ENCODE assay signal across 1 cellular context in genomic region chr2:44542520-44542919, GRCh38.
A peak's percentile ranks its signal among the peaks of the same experiment; 100 is the strongest.
TF ChIP-seq lines count a peak whose summit lies in the region.

No MANE protein-coding gene starts in this region.

TF ChIP-seq in K562, 482 proteins besides CTCF, POLR2A, EP300 and RAD21 (continued from another document and continues in another):
- TF ChIP-seq ZFP1 (CRISPR knock-in tag; IDR thresholded peaks at IDR 0.05) (no peak), ETV1 (tag; conservative IDR thresholded peaks at IDR 0.05; ENCODE audit: low read depth) (no peak), CBX2 (IDR thresholded peaks at IDR 0.05; ENCODE audit: insufficient read depth, low read length, poor library complexity, severe bottlenecking) (no peak), FOXJ2 (tag; IDR thresholded peaks at IDR 0.05) (no peak), SLC30A9 (CRISPR knock-in tag; IDR thresholded peaks at IDR 0.05) (no peak), SOX6 (IDR thresholded peaks at IDR 0.05) (0 out of 2 replicates have a peak, but pooled peaks have one; percentile 51), SIN3A (IDR thresholded peaks at IDR 0.05; ENCODE audit: borderline replicate concordance in 2 of 2, control insufficient read depth in 1 of 2, low read depth in 2 of 2, low read length in 2 of 2) (no peak), MED1 (CRISPR knock-in tag; IDR thresholded peaks at IDR 0.05; ENCODE audit: borderline replicate concordance) (no peak), SMARCC2 (IDR thresholded peaks at IDR 0.05; ENCODE audit: low read depth) (0 out of 2 replicates have a peak, but pooled peaks have one; percentile 31), HDAC3 (IDR thresholded peaks at IDR 0.05; ENCODE audit: borderline replicate concordance, partially characterized antibody) (peak; percentile 53), TAF7 (tag; IDR thresholded peaks at IDR 0.05) (no peak), ZNF586 (CRISPR knock-in tag; conservative IDR thresholded peaks at IDR 0.05) (no peak), DPF2 (IDR thresholded peaks at IDR 0.05) (peak; percentile 65), E2F8 (IDR thresholded peaks at IDR 0.05; ENCODE audit: low read depth, partially characterized antibody) (peak; percentile 97), ELF4 (CRISPR knock-in tag; IDR thresholded peaks at IDR 0.05) (no peak), NR3C1 (CRISPR knock-in tag; IDR thresholded peaks at IDR 0.05) (no peak), KLF16 (IDR thresholded peaks at IDR 0.05) (0 out of 2 replicates have a peak, but pooled peaks have one; percentile 29), USF2 (CRISPR knock-in tag; IDR thresholded peaks at IDR 0.05) (no peak), ZNF263 (CRISPR knock-in tag; IDR thresholded peaks at IDR 0.05; ENCODE audit: borderline replicate concordance) (no peak), GATAD2A (IDR thresholded peaks at IDR 0.05) (0 out of 2 replicates have a peak, but pooled peaks have one; percentile 59), PML (IDR thresholded peaks at IDR 0.05; ENCODE audit: low read length) (no peak)
- TF ChIP-seq, protein P1, sequence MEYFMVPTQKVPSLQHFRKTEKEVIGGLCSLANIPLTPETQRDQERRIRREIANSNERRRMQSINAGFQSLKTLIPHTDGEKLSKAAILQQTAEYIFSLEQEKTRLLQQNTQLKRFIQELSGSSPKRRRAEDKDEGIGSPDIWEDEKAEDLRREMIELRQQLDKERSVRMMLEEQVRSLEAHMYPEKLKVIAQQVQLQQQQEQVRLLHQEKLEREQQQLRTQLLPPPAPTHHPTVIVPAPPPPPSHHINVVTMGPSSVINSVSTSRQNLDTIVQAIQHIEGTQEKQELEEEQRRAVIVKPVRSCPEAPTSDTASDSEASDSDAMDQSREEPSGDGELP (CRISPR knock-in tag; IDR thresholded peaks at IDR 0.05; ENCODE audit: borderline replicate concordance), result no peak
- TF ChIP-seq, protein P2, sequence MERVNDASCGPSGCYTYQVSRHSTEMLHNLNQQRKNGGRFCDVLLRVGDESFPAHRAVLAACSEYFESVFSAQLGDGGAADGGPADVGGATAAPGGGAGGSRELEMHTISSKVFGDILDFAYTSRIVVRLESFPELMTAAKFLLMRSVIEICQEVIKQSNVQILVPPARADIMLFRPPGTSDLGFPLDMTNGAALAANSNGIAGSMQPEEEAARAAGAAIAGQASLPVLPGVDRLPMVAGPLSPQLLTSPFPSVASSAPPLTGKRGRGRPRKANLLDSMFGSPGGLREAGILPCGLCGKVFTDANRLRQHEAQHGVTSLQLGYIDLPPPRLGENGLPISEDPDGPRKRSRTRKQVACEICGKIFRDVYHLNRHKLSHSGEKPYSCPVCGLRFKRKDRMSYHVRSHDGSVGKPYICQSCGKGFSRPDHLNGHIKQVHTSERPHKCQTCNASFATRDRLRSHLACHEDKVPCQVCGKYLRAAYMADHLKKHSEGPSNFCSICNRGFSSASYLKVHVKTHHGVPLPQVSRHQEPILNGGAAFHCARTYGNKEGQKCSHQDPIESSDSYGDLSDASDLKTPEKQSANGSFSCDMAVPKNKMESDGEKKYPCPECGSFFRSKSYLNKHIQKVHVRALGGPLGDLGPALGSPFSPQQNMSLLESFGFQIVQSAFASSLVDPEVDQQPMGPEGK (CRISPR knock-in tag; IDR thresholded peaks at IDR 0.05; ENCODE audit: borderline replicate concordance), result no peak
- TF ChIP-seq, protein P3, sequence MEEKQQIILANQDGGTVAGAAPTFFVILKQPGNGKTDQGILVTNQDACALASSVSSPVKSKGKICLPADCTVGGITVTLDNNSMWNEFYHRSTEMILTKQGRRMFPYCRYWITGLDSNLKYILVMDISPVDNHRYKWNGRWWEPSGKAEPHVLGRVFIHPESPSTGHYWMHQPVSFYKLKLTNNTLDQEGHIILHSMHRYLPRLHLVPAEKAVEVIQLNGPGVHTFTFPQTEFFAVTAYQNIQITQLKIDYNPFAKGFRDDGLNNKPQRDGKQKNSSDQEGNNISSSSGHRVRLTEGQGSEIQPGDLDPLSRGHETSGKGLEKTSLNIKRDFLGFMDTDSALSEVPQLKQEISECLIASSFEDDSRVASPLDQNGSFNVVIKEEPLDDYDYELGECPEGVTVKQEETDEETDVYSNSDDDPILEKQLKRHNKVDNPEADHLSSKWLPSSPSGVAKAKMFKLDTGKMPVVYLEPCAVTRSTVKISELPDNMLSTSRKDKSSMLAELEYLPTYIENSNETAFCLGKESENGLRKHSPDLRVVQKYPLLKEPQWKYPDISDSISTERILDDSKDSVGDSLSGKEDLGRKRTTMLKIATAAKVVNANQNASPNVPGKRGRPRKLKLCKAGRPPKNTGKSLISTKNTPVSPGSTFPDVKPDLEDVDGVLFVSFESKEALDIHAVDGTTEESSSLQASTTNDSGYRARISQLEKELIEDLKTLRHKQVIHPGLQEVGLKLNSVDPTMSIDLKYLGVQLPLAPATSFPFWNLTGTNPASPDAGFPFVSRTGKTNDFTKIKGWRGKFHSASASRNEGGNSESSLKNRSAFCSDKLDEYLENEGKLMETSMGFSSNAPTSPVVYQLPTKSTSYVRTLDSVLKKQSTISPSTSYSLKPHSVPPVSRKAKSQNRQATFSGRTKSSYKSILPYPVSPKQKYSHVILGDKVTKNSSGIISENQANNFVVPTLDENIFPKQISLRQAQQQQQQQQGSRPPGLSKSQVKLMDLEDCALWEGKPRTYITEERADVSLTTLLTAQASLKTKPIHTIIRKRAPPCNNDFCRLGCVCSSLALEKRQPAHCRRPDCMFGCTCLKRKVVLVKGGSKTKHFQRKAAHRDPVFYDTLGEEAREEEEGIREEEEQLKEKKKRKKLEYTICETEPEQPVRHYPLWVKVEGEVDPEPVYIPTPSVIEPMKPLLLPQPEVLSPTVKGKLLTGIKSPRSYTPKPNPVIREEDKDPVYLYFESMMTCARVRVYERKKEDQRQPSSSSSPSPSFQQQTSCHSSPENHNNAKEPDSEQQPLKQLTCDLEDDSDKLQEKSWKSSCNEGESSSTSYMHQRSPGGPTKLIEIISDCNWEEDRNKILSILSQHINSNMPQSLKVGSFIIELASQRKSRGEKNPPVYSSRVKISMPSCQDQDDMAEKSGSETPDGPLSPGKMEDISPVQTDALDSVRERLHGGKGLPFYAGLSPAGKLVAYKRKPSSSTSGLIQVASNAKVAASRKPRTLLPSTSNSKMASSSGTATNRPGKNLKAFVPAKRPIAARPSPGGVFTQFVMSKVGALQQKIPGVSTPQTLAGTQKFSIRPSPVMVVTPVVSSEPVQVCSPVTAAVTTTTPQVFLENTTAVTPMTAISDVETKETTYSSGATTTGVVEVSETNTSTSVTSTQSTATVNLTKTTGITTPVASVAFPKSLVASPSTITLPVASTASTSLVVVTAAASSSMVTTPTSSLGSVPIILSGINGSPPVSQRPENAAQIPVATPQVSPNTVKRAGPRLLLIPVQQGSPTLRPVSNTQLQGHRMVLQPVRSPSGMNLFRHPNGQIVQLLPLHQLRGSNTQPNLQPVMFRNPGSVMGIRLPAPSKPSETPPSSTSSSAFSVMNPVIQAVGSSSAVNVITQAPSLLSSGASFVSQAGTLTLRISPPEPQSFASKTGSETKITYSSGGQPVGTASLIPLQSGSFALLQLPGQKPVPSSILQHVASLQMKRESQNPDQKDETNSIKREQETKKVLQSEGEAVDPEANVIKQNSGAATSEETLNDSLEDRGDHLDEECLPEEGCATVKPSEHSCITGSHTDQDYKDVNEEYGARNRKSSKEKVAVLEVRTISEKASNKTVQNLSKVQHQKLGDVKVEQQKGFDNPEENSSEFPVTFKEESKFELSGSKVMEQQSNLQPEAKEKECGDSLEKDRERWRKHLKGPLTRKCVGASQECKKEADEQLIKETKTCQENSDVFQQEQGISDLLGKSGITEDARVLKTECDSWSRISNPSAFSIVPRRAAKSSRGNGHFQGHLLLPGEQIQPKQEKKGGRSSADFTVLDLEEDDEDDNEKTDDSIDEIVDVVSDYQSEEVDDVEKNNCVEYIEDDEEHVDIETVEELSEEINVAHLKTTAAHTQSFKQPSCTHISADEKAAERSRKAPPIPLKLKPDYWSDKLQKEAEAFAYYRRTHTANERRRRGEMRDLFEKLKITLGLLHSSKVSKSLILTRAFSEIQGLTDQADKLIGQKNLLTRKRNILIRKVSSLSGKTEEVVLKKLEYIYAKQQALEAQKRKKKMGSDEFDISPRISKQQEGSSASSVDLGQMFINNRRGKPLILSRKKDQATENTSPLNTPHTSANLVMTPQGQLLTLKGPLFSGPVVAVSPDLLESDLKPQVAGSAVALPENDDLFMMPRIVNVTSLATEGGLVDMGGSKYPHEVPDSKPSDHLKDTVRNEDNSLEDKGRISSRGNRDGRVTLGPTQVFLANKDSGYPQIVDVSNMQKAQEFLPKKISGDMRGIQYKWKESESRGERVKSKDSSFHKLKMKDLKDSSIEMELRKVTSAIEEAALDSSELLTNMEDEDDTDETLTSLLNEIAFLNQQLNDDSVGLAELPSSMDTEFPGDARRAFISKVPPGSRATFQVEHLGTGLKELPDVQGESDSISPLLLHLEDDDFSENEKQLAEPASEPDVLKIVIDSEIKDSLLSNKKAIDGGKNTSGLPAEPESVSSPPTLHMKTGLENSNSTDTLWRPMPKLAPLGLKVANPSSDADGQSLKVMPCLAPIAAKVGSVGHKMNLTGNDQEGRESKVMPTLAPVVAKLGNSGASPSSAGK (IDR thresholded peaks at IDR 0.05), result no peak
- TF ChIP-seq, protein P4, sequence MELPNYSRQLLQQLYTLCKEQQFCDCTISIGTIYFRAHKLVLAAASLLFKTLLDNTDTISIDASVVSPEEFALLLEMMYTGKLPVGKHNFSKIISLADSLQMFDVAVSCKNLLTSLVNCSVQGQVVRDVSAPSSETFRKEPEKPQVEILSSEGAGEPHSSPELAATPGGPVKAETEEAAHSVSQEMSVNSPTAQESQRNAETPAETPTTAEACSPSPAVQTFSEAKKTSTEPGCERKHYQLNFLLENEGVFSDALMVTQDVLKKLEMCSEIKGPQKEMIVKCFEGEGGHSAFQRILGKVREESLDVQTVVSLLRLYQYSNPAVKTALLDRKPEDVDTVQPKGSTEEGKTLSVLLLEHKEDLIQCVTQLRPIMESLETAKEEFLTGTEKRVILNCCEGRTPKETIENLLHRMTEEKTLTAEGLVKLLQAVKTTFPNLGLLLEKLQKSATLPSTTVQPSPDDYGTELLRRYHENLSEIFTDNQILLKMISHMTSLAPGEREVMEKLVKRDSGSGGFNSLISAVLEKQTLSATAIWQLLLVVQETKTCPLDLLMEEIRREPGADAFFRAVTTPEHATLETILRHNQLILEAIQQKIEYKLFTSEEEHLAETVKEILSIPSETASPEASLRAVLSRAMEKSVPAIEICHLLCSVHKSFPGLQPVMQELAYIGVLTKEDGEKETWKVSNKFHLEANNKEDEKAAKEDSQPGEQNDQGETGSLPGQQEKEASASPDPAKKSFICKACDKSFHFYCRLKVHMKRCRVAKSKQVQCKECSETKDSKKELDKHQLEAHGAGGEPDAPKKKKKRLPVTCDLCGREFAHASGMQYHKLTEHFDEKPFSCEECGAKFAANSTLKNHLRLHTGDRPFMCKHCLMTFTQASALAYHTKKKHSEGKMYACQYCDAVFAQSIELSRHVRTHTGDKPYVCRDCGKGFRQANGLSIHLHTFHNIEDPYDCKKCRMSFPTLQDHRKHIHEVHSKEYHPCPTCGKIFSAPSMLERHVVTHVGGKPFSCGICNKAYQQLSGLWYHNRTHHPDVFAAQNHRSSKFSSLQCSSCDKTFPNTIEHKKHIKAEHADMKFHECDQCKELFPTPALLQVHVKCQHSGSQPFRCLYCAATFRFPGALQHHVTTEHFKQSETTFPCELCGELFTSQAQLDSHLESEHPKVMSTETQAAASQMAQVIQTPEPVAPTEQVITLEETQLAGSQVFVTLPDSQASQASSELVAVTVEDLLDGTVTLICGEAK (IDR thresholded peaks at IDR 0.05), result no peak
- TF ChIP-seq, protein P4 (CRISPR knock-in tag; IDR thresholded peaks at IDR 0.05), result no peak
